In the genomic region with DNA sequence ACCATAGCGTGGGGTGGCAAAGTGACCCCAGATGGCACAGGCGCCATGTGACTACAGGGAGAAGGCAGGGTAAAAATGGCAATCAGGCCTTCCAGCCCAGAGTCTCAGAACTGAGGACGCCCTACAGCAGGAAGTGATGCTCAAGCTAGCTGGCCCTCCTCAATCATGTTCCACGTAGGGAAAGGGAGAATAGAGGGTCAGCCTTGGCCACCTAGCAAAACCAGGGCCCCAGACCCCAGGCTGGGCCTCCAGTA, we compare ENCODE assay signal across 7 cellular contexts. TPM values are rescaled to one million over a fixed set of nuclear protein-coding genes. Genes with fewer than 3 reads are reported as not detected.
DNase-seq lines count a peak whose midpoint lies in the region; ATAC-seq, FAIRE-seq and TF ChIP-seq lines count a peak whose summit lies in the region.

No MANE protein-coding gene starts in this region.

- intact Hi-C loops in left ventricle myocardium inferior (cut with micrococcal nuclease): no loop called here

- no peaks in the 10 kb centered on the region for H3K79me2 ChIP-seq in GM23338 (replicated peaks; ENCODE audit: insufficient read depth)

- H3K27ac ChIP-seq in GM23338 (ENCODE audit: low read depth) (peak overlapping the region; percentile 96), WERI-Rb-1 (peak overlapping the region; percentile 98), left ventricle myocardium inferior (replicated peaks) (peak overlapping the region; percentile 95)

- H3K27me3 ChIP-seq in GM23338 (ENCODE audit: insufficient read depth) (no peaks in the 10 kb centered on the region), WERI-Rb-1 (ENCODE audit: insufficient read depth, low read depth, severe bottlenecking) (no peaks in the 10 kb centered on the region), left ventricle myocardium inferior (ENCODE audit: low read depth) (no peaks in the 10 kb centered on the region)

- no peak for ATAC-seq in GM23338
- ATAC-seq in stimulated activated effector memory CD8-positive, alpha-beta T cell treated with anti-CD3 and anti-CD28 coated beads, Interleukin-12 subunit alpha, Interleukin-12 subunit beta, amount 100 ng/mL, for 72 hours: no peak

- H3K4me1 ChIP-seq in GM23338 (ENCODE audit: insufficient read depth): peaks cover 10% of the 10 kb centered on the region
- H3K4me1 ChIP-seq in left ventricle myocardium inferior: peaks cover 57% of the 10 kb centered on the region

- DNase-seq in GM23338 (ENCODE audit: low spot score) (no peak), WERI-Rb-1 (no peak), left ventricle myocardium inferior (no peak), HTR-8/SVneo (ENCODE audit: insufficient read length, low spot score) (no peak), NCI-H1694 (lab: John Stamatoyannopoulos, UW) (no peak), NCI-H345 treated with DMSO at 0.1 percent for 48 hours (lab: John Stamatoyannopoulos, UW; ENCODE audit: unreplicated experiment) (no peak)
- no peak for DNase-seq in stimulated activated effector memory CD8-positive, alpha-beta T cell treated with anti-CD3 and anti-CD28 coated beads, Interleukin-12 subunit alpha, Interleukin-12 subunit beta, amount 100 ng/mL, for 72 hours (ENCODE audit: low spot score in 2 of 2)

- H3K27me3 Mint-ChIP-seq in GM23338 (ENCODE audit: insufficient read depth, low read depth, poor library complexity): peaks cover 19% of the 10 kb centered on the region

- no peak overlapping the region for H2AFZ ChIP-seq in GM23338

- H3K36me3 Mint-ChIP-seq in GM23338 (ENCODE audit: low read depth): peaks cover 23% of the 10 kb centered on the region
- H3K36me3 Mint-ChIP-seq in stimulated activated effector memory CD8-positive, alpha-beta T cell treated with anti-CD3 and anti-CD28 coated beads, Interleukin-12 subunit alpha, Interleukin-12 subunit beta, amount 100 ng/mL, for 72 hours: peaks cover 96% of the 10 kb centered on the region

- H3K4me3 Mint-ChIP-seq in GM23338: peak overlapping the region; percentile 71
- peak overlapping the region; percentile 75 for H3K4me3 Mint-ChIP-seq in stimulated activated effector memory CD8-positive, alpha-beta T cell treated with anti-CD3 and anti-CD28 coated beads, Interleukin-12 subunit alpha, Interleukin-12 subunit beta, amount 100 ng/mL, for 72 hours

- TF ChIP-seq CTCF in GM23338 (conservative IDR thresholded peaks at IDR 0.05; ENCODE audit: low read depth in 2 of 2): no peak
- no peak for TF ChIP-seq CTCF in WERI-Rb-1 (IDR thresholded peaks at IDR 0.05; ENCODE audit: low read depth, low read length)
- no peak for TF ChIP-seq CTCF in left ventricle myocardium inferior (IDR thresholded peaks at IDR 0.05; ENCODE audit: borderline replicate concordance)

- no peaks in the 10 kb centered on the region for H3K9me3 Mint-ChIP-seq in GM23338
- H3K9me3 Mint-ChIP-seq in stimulated activated effector memory CD8-positive, alpha-beta T cell treated with anti-CD3 and anti-CD28 coated beads, Interleukin-12 subunit alpha, Interleukin-12 subunit beta, amount 100 ng/mL, for 72 hours: no peaks in the 10 kb centered on the region

- H3F3A ChIP-seq in GM23338 (replicated peaks; ENCODE audit: low read depth): 0 out of 2 replicates have a peak, but pooled peaks cover 13% of the 10 kb centered on the region

- H3K9me2 ChIP-seq in GM23338 (ENCODE audit: insufficient read depth): no peaks in the 10 kb centered on the region

- H3K36me3 ChIP-seq in GM23338 (ENCODE audit: insufficient read depth) (peaks cover 7% of the 10 kb centered on the region), WERI-Rb-1 (peaks cover 71% of the 10 kb centered on the region), left ventricle myocardium inferior (peaks cover 63% of the 10 kb centered on the region)

- FAIRE-seq in HTR-8/SVneo (lab: Jason Lieb, UNC): no peak

- no peaks in the 10 kb centered on the region for H3K9me3 ChIP-seq in WERI-Rb-1 (ENCODE audit: severe bottlenecking)
- H3K9me3 ChIP-seq in left ventricle myocardium inferior (replicated peaks): no peaks in the 10 kb centered on the region

- H3K27ac Mint-ChIP-seq in GM23338: peak overlapping the region; percentile 63
- H3K27ac Mint-ChIP-seq in stimulated activated effector memory CD8-positive, alpha-beta T cell treated with anti-CD3 and anti-CD28 coated beads, Interleukin-12 subunit alpha, Interleukin-12 subunit beta, amount 100 ng/mL, for 72 hours: peak overlapping the region; percentile 96

- no peaks in the 10 kb centered on the region for H4K20me1 ChIP-seq in GM23338 (replicated peaks; ENCODE audit: insufficient read depth)

- H3K4me3 ChIP-seq in GM23338 (peak overlapping the region; percentile 91), WERI-Rb-1 (ENCODE audit: low read depth, low read length) (peak overlapping the region; percentile 78), left ventricle myocardium inferior (peak overlapping the region; percentile 90)

- peaks cover 17% of the 10 kb centered on the region for H3K4me1 Mint-ChIP-seq in GM23338
- H3K4me1 Mint-ChIP-seq in stimulated activated effector memory CD8-positive, alpha-beta T cell treated with anti-CD3 and anti-CD28 coated beads, Interleukin-12 subunit alpha, Interleukin-12 subunit beta, amount 100 ng/mL, for 72 hours: peaks cover 68% of the 10 kb centered on the region

- peak overlapping the region; percentile 94 for H3K4me2 ChIP-seq in GM23338

TF ChIP-seq in GM23338, 12 proteins besides CTCF, POLR2A, EP300 and RAD21 (continues in another document):
- no peak for TF ChIP-seq ZNF114 (CRISPR knock-in tag; IDR thresholded peaks at IDR 0.05)
- TF ChIP-seq, protein P1, sequence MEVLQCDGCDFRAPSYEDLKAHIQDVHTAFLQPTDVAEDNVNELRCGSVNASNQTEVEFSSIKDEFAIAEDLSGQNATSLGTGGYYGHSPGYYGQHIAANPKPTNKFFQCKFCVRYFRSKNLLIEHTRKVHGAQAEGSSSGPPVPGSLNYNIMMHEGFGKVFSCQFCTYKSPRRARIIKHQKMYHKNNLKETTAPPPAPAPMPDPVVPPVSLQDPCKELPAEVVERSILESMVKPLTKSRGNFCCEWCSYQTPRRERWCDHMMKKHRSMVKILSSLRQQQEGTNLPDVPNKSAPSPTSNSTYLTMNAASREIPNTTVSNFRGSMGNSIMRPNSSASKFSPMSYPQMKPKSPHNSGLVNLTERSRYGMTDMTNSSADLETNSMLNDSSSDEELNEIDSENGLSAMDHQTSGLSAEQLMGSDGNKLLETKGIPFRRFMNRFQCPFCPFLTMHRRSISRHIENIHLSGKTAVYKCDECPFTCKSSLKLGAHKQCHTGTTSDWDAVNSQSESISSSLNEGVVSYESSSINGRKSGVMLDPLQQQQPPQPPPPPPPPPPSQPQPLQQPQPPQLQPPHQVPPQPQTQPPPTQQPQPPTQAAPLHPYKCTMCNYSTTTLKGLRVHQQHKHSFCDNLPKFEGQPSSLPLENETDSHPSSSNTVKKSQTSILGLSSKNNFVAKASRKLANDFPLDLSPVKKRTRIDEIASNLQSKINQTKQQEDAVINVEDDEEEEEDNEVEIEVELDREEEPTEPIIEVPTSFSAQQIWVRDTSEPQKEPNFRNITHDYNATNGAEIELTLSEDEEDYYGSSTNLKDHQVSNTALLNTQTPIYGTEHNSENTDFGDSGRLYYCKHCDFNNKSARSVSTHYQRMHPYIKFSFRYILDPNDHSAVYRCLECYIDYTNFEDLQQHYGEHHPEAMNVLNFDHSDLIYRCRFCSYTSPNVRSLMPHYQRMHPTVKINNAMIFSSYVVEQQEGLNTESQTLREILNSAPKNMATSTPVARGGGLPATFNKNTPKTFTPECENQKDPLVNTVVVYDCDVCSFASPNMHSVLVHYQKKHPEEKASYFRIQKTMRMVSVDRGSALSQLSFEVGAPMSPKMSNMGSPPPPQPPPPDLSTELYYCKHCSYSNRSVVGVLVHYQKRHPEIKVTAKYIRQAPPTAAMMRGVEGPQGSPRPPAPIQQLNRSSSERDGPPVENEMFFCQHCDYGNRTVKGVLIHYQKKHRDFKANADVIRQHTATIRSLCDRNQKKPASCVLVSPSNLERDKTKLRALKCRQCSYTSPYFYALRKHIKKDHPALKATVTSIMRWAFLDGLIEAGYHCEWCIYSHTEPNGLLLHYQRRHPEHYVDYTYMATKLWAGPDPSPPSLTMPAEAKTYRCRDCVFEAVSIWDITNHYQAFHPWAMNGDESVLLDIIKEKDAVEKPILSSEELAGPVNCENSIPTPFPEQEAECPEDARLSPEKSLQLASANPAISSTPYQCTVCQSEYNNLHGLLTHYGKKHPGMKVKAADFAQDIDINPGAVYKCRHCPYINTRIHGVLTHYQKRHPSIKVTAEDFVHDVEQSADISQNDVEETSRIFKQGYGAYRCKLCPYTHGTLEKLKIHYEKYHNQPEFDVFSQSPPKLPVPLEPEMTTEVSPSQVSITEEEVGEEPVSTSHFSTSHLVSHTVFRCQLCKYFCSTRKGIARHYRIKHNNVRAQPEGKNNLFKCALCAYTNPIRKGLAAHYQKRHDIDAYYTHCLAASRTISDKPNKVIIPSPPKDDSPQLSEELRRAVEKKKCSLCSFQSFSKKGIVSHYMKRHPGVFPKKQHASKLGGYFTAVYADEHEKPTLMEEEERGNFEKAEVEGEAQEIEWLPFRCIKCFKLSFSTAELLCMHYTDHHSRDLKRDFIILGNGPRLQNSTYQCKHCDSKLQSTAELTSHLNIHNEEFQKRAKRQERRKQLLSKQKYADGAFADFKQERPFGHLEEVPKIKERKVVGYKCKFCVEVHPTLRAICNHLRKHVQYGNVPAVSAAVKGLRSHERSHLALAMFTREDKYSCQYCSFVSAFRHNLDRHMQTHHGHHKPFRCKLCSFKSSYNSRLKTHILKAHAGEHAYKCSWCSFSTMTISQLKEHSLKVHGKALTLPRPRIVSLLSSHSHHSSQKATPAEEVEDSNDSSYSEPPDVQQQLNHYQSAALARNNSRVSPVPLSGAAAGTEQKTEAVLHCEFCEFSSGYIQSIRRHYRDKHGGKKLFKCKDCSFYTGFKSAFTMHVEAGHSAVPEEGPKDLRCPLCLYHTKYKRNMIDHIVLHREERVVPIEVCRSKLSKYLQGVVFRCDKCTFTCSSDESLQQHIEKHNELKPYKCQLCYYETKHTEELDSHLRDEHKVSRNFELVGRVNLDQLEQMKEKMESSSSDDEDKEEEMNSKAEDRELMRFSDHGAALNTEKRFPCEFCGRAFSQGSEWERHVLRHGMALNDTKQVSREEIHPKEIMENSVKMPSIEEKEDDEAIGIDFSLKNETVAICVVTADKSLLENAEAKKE (CRISPR knock-in tag; IDR thresholded peaks at IDR 0.05): no peak
- TF ChIP-seq NANOG (IDR thresholded peaks at IDR 0.05; ENCODE audit: borderline replicate concordance): no peak
- TF ChIP-seq JUNB (IDR thresholded peaks at IDR 0.05; ENCODE audit: unreplicated experiment): no peak

RNA-seq across cellular contexts. Expression of a gene that starts 1.0 kb away (rescaled TPM):
- 15.7 and 30.8 TPM in 2 replicates for total RNA-seq in GM23338 (2014; rRNA removed; shearing (Covaris generic))
- polyA plus RNA-seq in GM23338 (2016; fragmentation: Nextera tagmentation; extraction: Ambion mirVana): 19.5 and 20.3 TPM in 2 replicates
- 11.8 TPM for total RNA-seq in left ventricle myocardium inferior

RNA-seq across cellular contexts. Expression of a gene that starts 15.2 kb away (rescaled TPM):
- 40.0 and 45.8 TPM in 2 replicates for total RNA-seq in GM23338 (2014; rRNA removed; shearing (Covaris generic))
- 17.8 and 25.1 TPM in 2 replicates for polyA plus RNA-seq in GM23338 (2016; fragmentation: Nextera tagmentation; extraction: Ambion mirVana)
- total RNA-seq in left ventricle myocardium inferior: 14.9 TPM

RNA-seq across cellular contexts. Expression of a gene that starts 21.9 kb away (rescaled TPM):
- total RNA-seq in GM23338 (2014; rRNA removed; shearing (Covaris generic)): 62.2 and 72.5 TPM in 2 replicates
- 19.5 and 21.7 TPM in 2 replicates for polyA plus RNA-seq in GM23338 (2016; fragmentation: Nextera tagmentation; extraction: Ambion mirVana)
- total RNA-seq in left ventricle myocardium inferior: 53.8 TPM
